8 cellular contexts compared by ENCODE assay signal in genomic region chr1:16175610-16176553, GRCh38. TPM values are rescaled to one million over a fixed set of nuclear protein-coding genes. Genes with fewer than 3 reads are reported as not detected.
DNase-seq lines count a peak whose midpoint lies in the region; ATAC-seq, FAIRE-seq and TF ChIP-seq lines count a peak whose summit lies in the region.

No MANE protein-coding gene starts in this region.

- H3K36me3 ChIP-seq in pancreas, result no peaks in the 10 kb centered on the region

- 18 to 20% methylated on average over 23 to 24 of the region's 24 CpGs for WGBS in pancreas, 2 donors

- peak overlapping the region; percentile 47 to 78 (median 70) for H3K27ac ChIP-seq in pancreas

- ATAC-seq in pancreas (peak; percentile 78 to 86 (median 84)), GM18870 (IDR thresholded peaks at IDR 0.05; ENCODE audit: unreplicated experiment) (no peak)

- H3K4me1 ChIP-seq in pancreas, result peaks cover 15 to 29% (median 26%) of the 10 kb centered on the region in 3 donors

- FAIRE-seq in pancreas (lab: Jason Lieb, UNC) (no peak), GM19239 (lab: Jason Lieb, UNC) (no peak)

- no peak overlapping the region for H3K4me3 ChIP-seq in pancreas

- no peak for TF ChIP-seq CTCF in pancreas (IDR thresholded peaks at IDR 0.05)

- no peaks in the 10 kb centered on the region for H3K9me3 ChIP-seq in pancreas

- intact Hi-C loops in pancreas (cut with DNase I), result no loop called here

- no peaks in the 10 kb centered on the region for H3K27me3 ChIP-seq in pancreas

- DNase-seq in GM04503 (ENCODE audit: low read depth) (peak; percentile 62), SW480 (ENCODE audit: low spot score) (peak; percentile 48), foreskin melanocyte (peak; percentile 75), pancreas (peak; percentile 80 to 94 (median 88)), CD1c-positive myeloid dendritic cell (ENCODE audit: extremely low spot score) (no peak), GM19239 (ENCODE audit: insufficient read length, low spot score) (no peak)
- no peak for DNase-seq in effector CD8-positive, alpha-beta T cell (lab: John Stamatoyannopoulos, UW)

RNA-seq across cellular contexts. Expression of gene EPHA2, which starts 20.0 kb away (rescaled TPM):
- total RNA-seq in pancreas, result 10 to 100 TPM in 3 of 6 donors, 1 to 10 TPM in 3; 6.5 to 11.8 (median 10.1) TPM
- 10 to 100 TPM; 13.8 to 17.1 TPM for polyA plus RNA-seq in pancreas

RNA-seq across cellular contexts. Expression of gene ARHGEF19, which starts 36.6 kb away (rescaled TPM):
- total RNA-seq in pancreas, result 10 to 100 TPM in 2 of 6 donors, 1 to 10 TPM in 4; 5.0 to 10.7 (median 7.9) TPM
- 10 to 100 TPM; 15.6 to 17.1 TPM for polyA plus RNA-seq in pancreas

Comparison
In these comparisons a context has a peak if more than half of its experiments do, and no peak if none do; other contexts are left out.
1. DNase-seq: peak in GM04503 (single experiment), SW480 (single experiment), foreskin melanocyte (single experiment) and pancreas (6 of 6); none in CD1c-positive myeloid dendritic cell (single experiment), effector CD8-positive, alpha-beta T cell (single experiment) and GM19239 (single experiment).